In genomic region chr15:25829075-25829474, GRCh38 we compare ENCODE assay signal across 30 cellular contexts. TPM values are rescaled to one million over a fixed set of nuclear protein-coding genes. Genes with fewer than 3 reads are reported as not detected.
DNase-seq lines count a peak whose midpoint lies in the region; ATAC-seq and TF ChIP-seq lines count a peak whose summit lies in the region.
"Had no signal": no experiment of that assay in that cellular context is flagged by ENCODE, and none has a peak within 500 bp of the region (broad histone marks: within the 10 kb centered on the region; RNA-seq: fewer than 3 reads in every experiment).

No MANE protein-coding gene starts in this region.

- whole genome bisulfite sequencing in transverse colon (ENCODE audit: low coverage in 1 of 2), 2 donors: 77 to 82% methylated on average over 3 of the region's 3 CpGs

- peaks cover 0 to 19% (median 12%) of the 10 kb centered on the region in 4 donors for H3K4me1 ChIP-seq in transverse colon
- H3K4me1 ChIP-seq: psoas muscle had no signal

- in situ Hi-C loops in transverse colon (cut with MboI; ENCODE audit: low pct_ligation_motif_present in 1 of 4, low pct_unique_long_range_greater_than_20kb in 1 of 4, low sequenced_read_pairs in 3 of 4): no loop called here

- peaks cover 25% of the 10 kb centered on the region for H3K9me3 Mint-ChIP-seq in nephron progenitor cell
- H3K9me3 Mint-ChIP-seq: endodermal cell had no signal

- no peak overlapping the region for H3K4me3 ChIP-seq in transverse colon
- H3K4me3 ChIP-seq: adrenal gland, PC-9, psoas muscle, skin epidermis, upper lobe of right lung had no signal

- no peaks in the 10 kb centered on the region for H3K36me3 ChIP-seq in transverse colon
- H3K36me3 ChIP-seq: adrenal gland, neutrophil, upper lobe of right lung had no signal

- ATAC-seq in GM18867 (IDR thresholded peaks at IDR 0.05; ENCODE audit: unreplicated experiment): no peak
- ATAC-seq: activated CD4-positive, alpha-beta T cell treated with anti-CD3 and anti-CD28 coated beads for 36 hours; activated CD8-positive, alpha-beta T cell treated with anti-CD3 and anti-CD28 coated beads, Interleukin-2, amount 10 ng/mL, durations not matched to agents 7 days and 5 days; esophagus mucosa; psoas muscle had no signal

- H3K4me3 Mint-ChIP-seq in nephron progenitor cell: no peak overlapping the region
- H3K4me3 Mint-ChIP-seq: activated CD4-positive, alpha-beta T cell treated with anti-CD3 and anti-CD28 coated beads for 36 hours; activated CD8-positive, alpha-beta T cell treated with anti-CD3 and anti-CD28 coated beads, Interleukin-2, amount 10 ng/mL, durations not matched to agents 7 days and 5 days; endodermal cell had no signal

- intact Hi-C loops in transverse colon (cut with DNase I; ENCODE audit: low total_unique reads): no loop called here

- H3K27me3 ChIP-seq in transverse colon: no peaks in the 10 kb centered on the region
- H3K27me3 ChIP-seq: adrenal gland, neutrophil, upper lobe of right lung had no signal

- peaks cover 24% of the 10 kb centered on the region for H3K4me1 Mint-ChIP-seq in nephron progenitor cell

- H3K9me3 ChIP-seq in transverse colon: no peaks in the 10 kb centered on the region
- H3K9me3 ChIP-seq: neutrophil, psoas muscle, upper lobe of right lung had no signal

- TF ChIP-seq POLR2A in transverse colon (IDR thresholded peaks at IDR 0.05): no peak

- TF ChIP-seq CTCF in nephron progenitor cell (IDR thresholded peaks at IDR 0.05) (no peak), transverse colon (IDR thresholded peaks at IDR 0.05) (no peak)

- peak overlapping the region in 3 of 4 donors; percentile 77 to 84 (median 81) for H3K27ac ChIP-seq in transverse colon
- H3K27ac ChIP-seq: C4-2B, neutrophil, PC-9, psoas muscle, upper lobe of right lung had no signal

- H3K27me3 Mint-ChIP-seq in nephron progenitor cell (ENCODE audit: low read depth, poor library complexity): peaks cover 9% of the 10 kb centered on the region
- H3K27me3 Mint-ChIP-seq: activated CD4-positive, alpha-beta T cell treated with anti-CD3 and anti-CD28 coated beads for 36 hours had no signal

- peak; percentile 6 for DNase-seq in LHCN-M2 (ENCODE audit: low read depth)
- DNase-seq in astrocyte of the hippocampus (ENCODE audit: low read depth, low spot score): peak; percentile 28
- no peak for DNase-seq in nephron progenitor cell
- DNase-seq in transverse colon: no peak
- DNase-seq in medulla oblongata (ENCODE audit: extremely low spot score): no peak
- no peak for DNase-seq in NCI-H345 treated with DMSO at 0.1 percent for 48 hours (lab: John Stamatoyannopoulos, UW; ENCODE audit: unreplicated experiment)
- DNase-seq: activated CD4-positive, alpha-beta T cell treated with anti-CD3 and anti-CD28 coated beads for 36 hours; activated CD8-positive, alpha-beta T cell treated with anti-CD3 and anti-CD28 coated beads, Interleukin-2, amount 10 ng/mL, durations not matched to agents 7 days and 5 days; activated gamma-delta T cell; adrenal gland; Calu3; cortex of kidney; DND-41; endodermal cell; foreskin melanocyte; hippocampal formation; NCI-H1092 treated with DMSO at 0.1 percent for 48 hours; NCI-H187 treated with DMSO at 0.1 percent for 48 hours; NCI-H526; NK-92 treated with Interleukin-12 subunit alpha and Interleukin-12 subunit beta, amount 100 ng/mL, for 24 hours; PC-9; psoas muscle; Right ventricle myocardium superior; stimulated activated CD8-positive, alpha-beta memory T cell treated with anti-CD3 and anti-CD28 coated beads, Interleukin-4, amount 100 ng/mL, for 48 hours; upper lobe of right lung had no signal

- no peak for TF ChIP-seq EP300 in transverse colon (IDR thresholded peaks at IDR 0.05; ENCODE audit: low read depth)

- H3K36me3 Mint-ChIP-seq in nephron progenitor cell (ENCODE audit: low read depth): peaks cover 10% of the 10 kb centered on the region

- H3K27ac Mint-ChIP-seq in nephron progenitor cell: peak overlapping the region; percentile 86
- H3K27ac Mint-ChIP-seq: activated CD4-positive, alpha-beta T cell treated with anti-CD3 and anti-CD28 coated beads for 36 hours; activated CD8-positive, alpha-beta T cell treated with anti-CD3 and anti-CD28 coated beads, Interleukin-2, amount 10 ng/mL, durations not matched to agents 7 days and 5 days; endodermal cell had no signal

RNA-seq across cellular contexts. Expression of gene ATP10A, which starts 34.1 kb away (rescaled TPM):
- total RNA-seq in LHCN-M2 (2014; rRNA removed) (0.69 and 0.96 TPM in 2 replicates), transverse colon (1 to 10 TPM; 1.4 to 10.0 (median 3.6) TPM)
- 22.3 TPM for polyA plus RNA-seq in LHCN-M2 (2012)
- total RNA-seq: PC-9 had no signal

Comparison
In these comparisons a context has a peak if more than half of its experiments do, and no peak if none do; other contexts are left out.
1. DNase-seq: peak in LHCN-M2 (single experiment) and astrocyte of the hippocampus (single experiment); none in nephron progenitor cell (single experiment), transverse colon (single experiment), medulla oblongata (single experiment) and NCI-H345 treated with DMSO at 0.1 percent for 48 hours (single experiment).